2 cellular contexts compared by ENCODE assay signal in the genomic region with DNA sequence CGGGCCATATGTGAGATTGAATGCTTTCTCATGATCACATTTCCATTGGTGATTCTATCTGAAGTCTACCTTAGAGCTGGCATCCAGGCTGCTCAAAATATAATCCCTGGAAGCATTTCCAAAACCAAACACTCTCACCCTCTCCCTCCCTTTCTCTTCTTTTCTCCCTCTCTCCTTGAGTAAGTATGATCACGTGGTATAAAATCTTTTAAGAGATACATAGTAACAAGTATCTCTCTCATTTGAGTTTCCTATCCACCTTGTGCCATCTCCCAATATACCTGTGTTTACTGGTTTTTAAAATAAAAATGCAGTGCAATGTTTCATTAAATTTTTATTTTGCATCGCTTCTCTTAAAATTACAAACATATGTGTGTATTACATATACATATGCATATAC.
TF ChIP-seq lines count a peak whose summit lies in the region.

No MANE protein-coding gene starts in this region.

TF ChIP-seq in HepG2, 621 proteins besides CTCF, POLR2A, EP300 and RAD21:
- no peak for TF ChIP-seq MEIS1 (CRISPR knock-in tag; IDR thresholded peaks at IDR 0.05; ENCODE audit: borderline replicate concordance)
- TF ChIP-seq, protein P1, sequence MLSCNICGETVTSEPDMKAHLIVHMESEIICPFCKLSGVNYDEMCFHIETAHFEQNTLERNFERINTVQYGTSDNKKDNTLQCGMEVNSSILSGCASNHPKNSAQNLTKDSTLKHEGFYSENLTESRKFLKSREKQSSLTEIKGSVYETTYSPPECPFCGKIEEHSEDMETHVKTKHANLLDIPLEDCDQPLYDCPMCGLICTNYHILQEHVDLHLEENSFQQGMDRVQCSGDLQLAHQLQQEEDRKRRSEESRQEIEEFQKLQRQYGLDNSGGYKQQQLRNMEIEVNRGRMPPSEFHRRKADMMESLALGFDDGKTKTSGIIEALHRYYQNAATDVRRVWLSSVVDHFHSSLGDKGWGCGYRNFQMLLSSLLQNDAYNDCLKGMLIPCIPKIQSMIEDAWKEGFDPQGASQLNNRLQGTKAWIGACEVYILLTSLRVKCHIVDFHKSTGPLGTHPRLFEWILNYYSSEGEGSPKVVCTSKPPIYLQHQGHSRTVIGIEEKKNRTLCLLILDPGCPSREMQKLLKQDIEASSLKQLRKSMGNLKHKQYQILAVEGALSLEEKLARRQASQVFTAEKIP (CRISPR knock-in tag; IDR thresholded peaks at IDR 0.05; ENCODE audit: borderline replicate concordance), result no peak
- TF ChIP-seq, protein P2, sequence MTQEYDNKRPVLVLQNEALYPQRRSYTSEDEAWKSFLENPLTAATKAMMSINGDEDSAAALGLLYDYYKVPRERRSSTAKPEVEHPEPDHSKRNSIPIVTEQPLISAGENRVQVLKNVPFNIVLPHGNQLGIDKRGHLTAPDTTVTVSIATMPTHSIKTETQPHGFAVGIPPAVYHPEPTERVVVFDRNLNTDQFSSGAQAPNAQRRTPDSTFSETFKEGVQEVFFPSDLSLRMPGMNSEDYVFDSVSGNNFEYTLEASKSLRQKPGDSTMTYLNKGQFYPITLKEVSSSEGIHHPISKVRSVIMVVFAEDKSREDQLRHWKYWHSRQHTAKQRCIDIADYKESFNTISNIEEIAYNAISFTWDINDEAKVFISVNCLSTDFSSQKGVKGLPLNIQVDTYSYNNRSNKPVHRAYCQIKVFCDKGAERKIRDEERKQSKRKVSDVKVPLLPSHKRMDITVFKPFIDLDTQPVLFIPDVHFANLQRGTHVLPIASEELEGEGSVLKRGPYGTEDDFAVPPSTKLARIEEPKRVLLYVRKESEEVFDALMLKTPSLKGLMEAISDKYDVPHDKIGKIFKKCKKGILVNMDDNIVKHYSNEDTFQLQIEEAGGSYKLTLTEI (CRISPR knock-in tag; conservative IDR thresholded peaks at IDR 0.05), result no peak
- TF ChIP-seq RAD51 (IDR thresholded peaks at IDR 0.05; ENCODE audit: borderline replicate concordance), result peak; percentile 64; the same call in 1 of the 2 replicates
- no peak for TF ChIP-seq THAP11 (CRISPR knock-in tag; IDR thresholded peaks at IDR 0.05)
- no peak for TF ChIP-seq RFX1 (IDR thresholded peaks at IDR 0.05)
- TF ChIP-seq ZNF17 (CRISPR knock-in tag; IDR thresholded peaks at IDR 0.05), result no peak

TF ChIP-seq in K562, 482 proteins besides CTCF, POLR2A, EP300 and RAD21:
- TF ChIP-seq, protein P3, sequence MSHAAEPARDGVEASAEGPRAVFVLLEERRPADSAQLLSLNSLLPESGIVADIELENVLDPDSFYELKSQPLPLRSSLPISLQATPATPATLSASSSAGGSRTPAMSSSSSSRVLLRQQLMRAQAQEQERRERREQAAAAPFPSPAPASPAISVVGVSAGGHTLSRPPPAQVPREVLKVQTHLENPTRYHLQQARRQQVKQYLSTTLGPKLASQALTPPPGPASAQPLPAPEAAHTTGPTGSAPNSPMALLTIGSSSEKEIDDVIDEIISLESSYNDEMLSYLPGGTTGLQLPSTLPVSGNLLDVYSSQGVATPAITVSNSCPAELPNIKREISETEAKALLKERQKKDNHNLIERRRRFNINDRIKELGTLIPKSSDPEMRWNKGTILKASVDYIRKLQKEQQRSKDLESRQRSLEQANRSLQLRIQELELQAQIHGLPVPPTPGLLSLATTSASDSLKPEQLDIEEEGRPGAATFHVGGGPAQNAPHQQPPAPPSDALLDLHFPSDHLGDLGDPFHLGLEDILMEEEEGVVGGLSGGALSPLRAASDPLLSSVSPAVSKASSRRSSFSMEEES (CRISPR knock-in tag; IDR thresholded peaks at IDR 0.05), result peak; percentile 64
- no peak for TF ChIP-seq PURB (CRISPR knock-in tag; IDR thresholded peaks at IDR 0.05; ENCODE audit: low read depth)
TF ChIP-seq in K562: peak in this region for 1.
